8 cellular contexts compared by ENCODE assay signal in genomic region chr18:57621252-57621607, GRCh38. TPM values are rescaled to one million over a fixed set of nuclear protein-coding genes. Genes with fewer than 3 reads are reported as not detected.
DNase-seq lines count a peak whose midpoint lies in the region; ATAC-seq and TF ChIP-seq lines count a peak whose summit lies in the region.

No MANE protein-coding gene starts in this region.

- H3K36me3 ChIP-seq in BE2C (no peaks in the 10 kb centered on the region), heart left ventricle (peaks cover 0 to 33% (median 27%) of the 10 kb centered on the region in 9 donors), rectal smooth muscle tissue (ENCODE audit: control insufficient read depth, insufficient read depth, low read length) (peaks cover 3% of the 10 kb centered on the region)

- peak; percentile 9 for DNase-seq in BE2C
- peak; percentile 3 for DNase-seq in activated T-helper 1 cell treated with Interleukin-2 at 50 U/mL for 16 hours (ENCODE audit: low read depth)
- no peak for DNase-seq in heart left ventricle
- DNase-seq in NCI-H1694 treated with DMSO at 0.1 percent for 48 hours (lab: John Stamatoyannopoulos, UW) = no peak
- DNase-seq in hippocampal formation (lab: John Stamatoyannopoulos, UW) = no peak

- 0 to 1% (median 0%) methylated on average over 13 to 20 of the region's 20 CpGs for WGBS in heart left ventricle, 4 donors

- H3K4me3 ChIP-seq in BE2C (ENCODE audit: low read depth, low read length) (peak overlapping the region; percentile 80), heart left ventricle (peak overlapping the region; percentile 60 to 93 (median 84)), rectal smooth muscle tissue (ENCODE audit: low read length) (peak overlapping the region; percentile 100)

- TF ChIP-seq CTCF in BE2C (IDR thresholded peaks at IDR 0.05; ENCODE audit: low read depth, low read length) (no peak), heart left ventricle (IDR thresholded peaks at IDR 0.05) (no peak)

- H3K4me1 ChIP-seq in BE2C (no peaks in the 10 kb centered on the region), heart left ventricle (peaks cover 0 to 38% (median 17%) of the 10 kb centered on the region in 12 donors), rectal smooth muscle tissue (ENCODE audit: control insufficient read depth, insufficient read depth, low read length) (peaks cover 3% of the 10 kb centered on the region)

- TF ChIP-seq POLR2A in heart left ventricle (IDR thresholded peaks at IDR 0.05) = no peak

- intact Hi-C loops in heart left ventricle (cut with DNase I) = loop anchor here in 7 of 10 donors (2.0 to 10.0 kb wide), 7 partner anchors 34 to 504 kb away; partner anchors contain the start of genes NEDD4L (in 5 of the 7), FECH (in 2 of the 7) and ATP8B1 (in 1 of the 7)

- H3K9me3 ChIP-seq in BE2C (no peaks in the 10 kb centered on the region), heart left ventricle (no peaks in the 10 kb centered on the region)

- H3K27ac ChIP-seq in heart left ventricle (peak overlapping the region; percentile 58 to 96 (median 88)), rectal smooth muscle tissue (ENCODE audit: low read depth, low read length) (peak overlapping the region; percentile 92)

- H3K27me3 ChIP-seq in BE2C (no peaks in the 10 kb centered on the region), heart left ventricle (no peaks in the 10 kb centered on the region), rectal smooth muscle tissue (ENCODE audit: control insufficient read depth, insufficient read depth, low read length) (no peaks in the 10 kb centered on the region)

- peak; percentile 33 for ATAC-seq in GM18907 (IDR thresholded peaks at IDR 0.05; ENCODE audit: unreplicated experiment)
- ATAC-seq in HG03139 (IDR thresholded peaks at IDR 0.05; ENCODE audit: unreplicated experiment) = peak; percentile 9
- peak; percentile 4 to 57 (median 49) for ATAC-seq in heart left ventricle

- peak overlapping the region; percentile 91 for H3K9ac ChIP-seq in rectal smooth muscle tissue (ENCODE audit: low read length)

RNA-seq across cellular contexts. Expression of gene NARS1, which starts 0.4 kb away (rescaled TPM):
- polyA plus RNA-seq in BE2C (2012; ENCODE audit: insufficient read depth, insufficient read length, low read depth) = 185 TPM
- 100 to 1,000 TPM in 8 of 9 donors, 10 to 100 TPM in 1; 90.3 to 158 (median 114) TPM for total RNA-seq in heart left ventricle
- 100 to 1,000 TPM in 1 of 2 donors, 10 to 100 TPM in 1; 69.5 to 138 TPM for polyA plus RNA-seq in heart left ventricle

RNA-seq across cellular contexts. Expression of gene FECH, which starts 34.7 kb away (rescaled TPM):
- polyA plus RNA-seq in BE2C (2012; ENCODE audit: insufficient read depth, insufficient read length, low read depth) = 6.1 TPM
- total RNA-seq in heart left ventricle = 10 to 100 TPM; 29.0 to 93.3 (median 50.7) TPM
- 10 to 100 TPM in 1 of 2 donors, 1 to 10 TPM in 1; 4.7 to 21.0 TPM for polyA plus RNA-seq in heart left ventricle

Comparison
In these comparisons a context has a peak if more than half of its experiments do, and no peak if none do; other contexts are left out.
1. DNase-seq: peak in BE2C (single experiment) and activated T-helper 1 cell treated with Interleukin-2 at 50 U/mL for 16 hours (single experiment); none in heart left ventricle (0 of 5), NCI-H1694 treated with DMSO at 0.1 percent for 48 hours (single experiment) and hippocampal formation (0 of 2).
2. Peak in every context shown above with its lines, with median percentiles within 50 percentile points of each other: H3K4me3 ChIP-seq and ATAC-seq.